In genomic region chr2:102350118-102350793, GRCh38 we compare ENCODE assay signal across 18 cellular contexts. TPM values are rescaled to one million over a fixed set of nuclear protein-coding genes. Genes with fewer than 3 reads are reported as not detected.
"Had no signal": no experiment of that assay in that cellular context is flagged by ENCODE, and none has a peak within 500 bp of the region (broad histone marks: within the 10 kb centered on the region; RNA-seq: fewer than 3 reads in every experiment).

No MANE protein-coding gene starts in this region.

- H3K4me1 Mint-ChIP-seq: T-helper 17 cell had no signal

- H3K9me3 Mint-ChIP-seq: activated B cell treated with CpG ODN at 0.5 μM for 24 hours; activated CD8-positive, alpha-beta T cell treated with anti-CD3 and anti-CD28 coated beads for 36 hours; natural killer cell had no signal

- H3K36me3 ChIP-seq: heart right ventricle, left lung, spleen, suprapubic skin had no signal

- H3K27me3 ChIP-seq: left lung, suprapubic skin had no signal

- H3K4me3 Mint-ChIP-seq: activated B cell treated with CpG ODN at 0.5 μM for 24 hours; activated CD8-positive, alpha-beta T cell treated with anti-CD3 and anti-CD28 coated beads for 36 hours; natural killer cell; T-helper 17 cell; type B pancreatic cell had no signal

- FAIRE-seq: frontal cortex, keratinocyte had no signal

- DNase-seq: activated B cell treated with CpG ODN at 0.5 μM for 24 hours; activated CD8-positive, alpha-beta T cell treated with anti-CD3 and anti-CD28 coated beads for 36 hours; activated effector memory CD4-positive, alpha-beta T cell treated with Interleukin-2 at 50 U/mL for 16 hours; effector CD4-positive, alpha-beta T cell; heart right ventricle; left lung; natural killer cell; occipital lobe; spleen; stimulated activated CD4-positive, alpha-beta T cell treated with anti-CD3 and anti-CD28 coated beads, Interleukin-1b, Interleukin-23, amount 100 ng/mL, for 48 hours; stimulated activated naive CD4-positive, alpha-beta T cell; T-helper 17 cell had no signal

- ATAC-seq: activated CD8-positive, alpha-beta T cell treated with anti-CD3 and anti-CD28 coated beads for 36 hours; left lung; sciatic nerve; T-helper 17 cell had no signal

- H3K27ac Mint-ChIP-seq: activated B cell treated with CpG ODN at 0.5 μM for 24 hours; activated CD8-positive, alpha-beta T cell treated with anti-CD3 and anti-CD28 coated beads for 36 hours; natural killer cell; T-helper 17 cell; type B pancreatic cell had no signal

- H3K27me3 Mint-ChIP-seq: activated CD8-positive, alpha-beta T cell treated with anti-CD3 and anti-CD28 coated beads for 36 hours; T-helper 17 cell had no signal

- H3K36me3 Mint-ChIP-seq: natural killer cell, type B pancreatic cell had no signal

- H3K4me3 ChIP-seq: coronary artery, heart right ventricle, left lung, spleen, suprapubic skin had no signal

- H3K9me3 ChIP-seq: heart right ventricle, left lung, spleen, suprapubic skin had no signal

- H3K27ac ChIP-seq: coronary artery, heart right ventricle, left lung, spleen, suprapubic skin had no signal

RNA-seq across cellular contexts. Expression of gene IL1RL1, which starts 38.9 kb away (rescaled TPM):
- total RNA-seq: activated B cell treated with CpG ODN at 0.5 μM for 24 hours, frontal cortex, occipital lobe had no signal
